ENCODE assay signal across 7 cellular contexts in the genomic region with DNA sequence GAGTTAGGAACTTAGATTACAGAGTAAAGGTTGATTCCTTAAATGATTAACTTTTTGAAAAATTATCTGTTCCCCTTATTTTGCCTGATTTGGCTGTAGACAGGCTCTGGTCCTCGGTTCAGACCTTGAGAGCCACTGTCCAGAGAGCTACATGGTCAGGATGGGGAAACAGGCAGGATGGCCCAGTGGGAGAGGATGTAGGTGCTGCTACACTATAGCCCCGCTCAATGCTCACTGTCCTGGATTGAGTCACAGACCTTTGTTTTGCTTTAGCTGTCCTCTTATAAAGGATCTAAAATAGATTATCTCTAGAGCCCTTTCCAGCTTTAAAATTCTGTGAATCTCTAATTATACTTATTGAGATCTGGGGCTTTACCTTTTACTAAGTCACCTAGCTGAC. TPM values are rescaled to one million over a fixed set of nuclear protein-coding genes. Genes with fewer than 3 reads are reported as not detected.
A peak's percentile ranks its signal among the peaks of the same experiment; 100 is the strongest.
DNase-seq lines count a peak whose midpoint lies in the region; ATAC-seq and TF ChIP-seq lines count a peak whose summit lies in the region.

No MANE protein-coding gene starts in this region.

- POLR2A ChIA-PET in Panc1 (lab: Charles Lee): interaction anchor here (0.7 to 1.0 kb wide), 2 partner anchors 81 to 1073 kb away, joined by 3 to 8 read pairs; a partner anchor contains a TSS

- no peaks in the 10 kb centered on the region for H3K9me3 ChIP-seq in Panc1 (ENCODE audit: control insufficient read depth, insufficient read depth, low read depth, low read length)
- H3K9me3 ChIP-seq in esophagus muscularis mucosa: no peaks in the 10 kb centered on the region
- H3K9me3 ChIP-seq in trophoblast cell (ENCODE audit: insufficient read depth, low read depth, low read length): no peaks in the 10 kb centered on the region

- CTCF ChIA-PET in Panc1 (lab: Charles Lee): no interaction called here

- H3K4me2 ChIP-seq in trophoblast cell (ENCODE audit: low read length): peak overlapping the region; percentile 96

- H2BK120ac ChIP-seq in trophoblast cell (ENCODE audit: insufficient read depth, low read length, poor library complexity): no peak overlapping the region

- peak overlapping the region; percentile 50 for H3K9ac ChIP-seq in trophoblast cell (ENCODE audit: low read length)

- TF ChIP-seq POLR2A in esophagus muscularis mucosa (IDR thresholded peaks at IDR 0.05; ENCODE audit: low read depth): no peak

- TF ChIP-seq CTCF in Panc1 (IDR thresholded peaks at IDR 0.05) (no peak), esophagus muscularis mucosa (IDR thresholded peaks at IDR 0.05) (no peak)

- H4K12ac ChIP-seq in trophoblast cell (ENCODE audit: low read depth, low read length): no peak overlapping the region

- H3K27me3 ChIP-seq in Panc1 (ENCODE audit: control insufficient read depth, insufficient read depth, low read length): no peaks in the 10 kb centered on the region
- no peaks in the 10 kb centered on the region for H3K27me3 ChIP-seq in esophagus muscularis mucosa
- no peaks in the 10 kb centered on the region for H3K27me3 ChIP-seq in trophoblast cell (ENCODE audit: insufficient read depth, low read length)

- no peak overlapping the region for H2BK5ac ChIP-seq in trophoblast cell (ENCODE audit: low read depth, low read length, poor library complexity)

- no peak overlapping the region for H3K18ac ChIP-seq in trophoblast cell (ENCODE audit: low read length)

- peak overlapping the region; percentile 13 for H4K91ac ChIP-seq in trophoblast cell (ENCODE audit: low read depth, low read length)

- no TSS peak for BruUV-seq in Panc1 (replicated peaks; lab: Mats Ljungman, UMichigan)

- H3K36me3 ChIP-seq in Panc1 (ENCODE audit: control insufficient read depth, insufficient read depth, low read length) (peaks cover 5% of the 10 kb centered on the region; the same call in 1 of the 2 replicates), esophagus muscularis mucosa (peaks cover 0 to 3% (median 0%) of the 10 kb centered on the region in 4 donors), trophoblast cell (ENCODE audit: control insufficient read depth in 1 of 2, insufficient read depth in 2 of 2, low read length in 2 of 2) (no peaks in the 10 kb centered on the region)

- no peak overlapping the region for H2AK5ac ChIP-seq in trophoblast cell (ENCODE audit: low read length)

- WGBS in esophagus muscularis mucosa: 14% methylated on average over 2 of the region's 2 CpGs
- WGBS in trophoblast cell (ENCODE audit: extremely low coverage, insufficient coverage, insufficient read length): no CpG with 5 or more reads among the region's 2 CpGs

- H3K14ac ChIP-seq in trophoblast cell (ENCODE audit: low read length): no peak overlapping the region

- H3K23ac ChIP-seq in trophoblast cell (ENCODE audit: low read length): no peak overlapping the region

- peak overlapping the region; percentile 95 for H3K27ac ChIP-seq in Panc1 (ENCODE audit: low read length)
- peak overlapping the region; percentile 93 to 97 (median 96) for H3K27ac ChIP-seq in esophagus muscularis mucosa (replicated peaks in 1 of 4)
- H3K27ac ChIP-seq in trophoblast cell (ENCODE audit: low read depth, low read length): no peak overlapping the region

- ATAC-seq in GM19395 (IDR thresholded peaks at IDR 0.05; ENCODE audit: unreplicated experiment) (peak; percentile 15), Panc1 (no peak), HG03039 (IDR thresholded peaks at IDR 0.05; ENCODE audit: unreplicated experiment) (no peak)

- intact Hi-C loops in Panc1 (cut with micrococcal nuclease; ENCODE audit: unreplicated experiment) (loop anchor here (2.0 kb wide), 1 partner anchor 81 kb away; a partner anchor contains a TSS), esophagus muscularis mucosa (cut with DNase I) (loop anchor here (2.0 kb wide), 1 partner anchor 69 kb away; no protein-coding TSS in a partner anchor)

- no peak overlapping the region for H3K4ac ChIP-seq in trophoblast cell (ENCODE audit: low read depth, low read length)

- H2BK12ac ChIP-seq in trophoblast cell (ENCODE audit: low read length): peak overlapping the region; percentile 46

- TF ChIP-seq EP300 in esophagus muscularis mucosa (IDR thresholded peaks at IDR 0.05): no peak

- H4K8ac ChIP-seq in trophoblast cell (ENCODE audit: low read depth, low read length): peak overlapping the region; percentile 46

- peaks cover 8% of the 10 kb centered on the region for H3K79me2 ChIP-seq in trophoblast cell (ENCODE audit: control insufficient read depth, insufficient read depth, low read length, poor library complexity)

- no peak for DNase-seq in Panc1 (ENCODE audit: low read depth, low spot score)
- DNase-seq in esophagus muscularis mucosa (ENCODE audit: extremely low spot score): no peak
- no peak for DNase-seq in trophoblast cell
- no peak for DNase-seq in activated gamma-delta T cell treated with Interleukin-2 at 50 U/mL for 16 hours
- DNase-seq in inferior parietal cortex (ENCODE audit: extremely low spot score): no peak

- in situ Hi-C loops in Panc1 (cut with HindIII; ENCODE audit: low pct_unique_long_range_greater_than_20kb, low sequenced_read_pairs): no loop called here

- H3K4me1 ChIP-seq in Panc1 (ENCODE audit: control insufficient read depth, insufficient read depth, low read length) (peaks cover 19% of the 10 kb centered on the region; the same call in 1 of the 2 replicates), esophagus muscularis mucosa (peaks cover 10 to 37% (median 19%) of the 10 kb centered on the region in 4 donors), trophoblast cell (ENCODE audit: control insufficient read depth in 1 of 2, insufficient read depth in 2 of 2, low read length in 2 of 2) (peaks cover 0 to 2% of the 10 kb centered on the region in 2 experiments)

- no peak overlapping the region for H2AFZ ChIP-seq in trophoblast cell (ENCODE audit: insufficient read depth, low read length, poor library complexity)

- peaks cover 15% of the 10 kb centered on the region for H3K79me1 ChIP-seq in trophoblast cell (ENCODE audit: low read length)

- H3K4me3 ChIP-seq in Panc1 (ENCODE audit: low read depth in 2 of 2, low read length in 2 of 2) (peak overlapping the region; percentile 80 to 91), esophagus muscularis mucosa (peak overlapping the region; percentile 75 to 89 (median 81)), trophoblast cell (ENCODE audit: low read depth, low read length) (no peak overlapping the region)

RNA-seq across cellular contexts. Expression of a gene that starts 1.3 kb away (rescaled TPM):
- total RNA-seq in Panc1 (2021; ENCODE audit: unreplicated experiment) (9.5 TPM), esophagus muscularis mucosa (10 to 100 TPM; 47.1 to 92.2 (median 69.3) TPM)
- polyA plus RNA-seq in Panc1 (2012; ENCODE audit: insufficient read length): 3.4 TPM
- polyA plus RNA-seq in trophoblast cell (2013): 6.3 and 6.6 TPM in 2 replicates
